In the genomic region with DNA sequence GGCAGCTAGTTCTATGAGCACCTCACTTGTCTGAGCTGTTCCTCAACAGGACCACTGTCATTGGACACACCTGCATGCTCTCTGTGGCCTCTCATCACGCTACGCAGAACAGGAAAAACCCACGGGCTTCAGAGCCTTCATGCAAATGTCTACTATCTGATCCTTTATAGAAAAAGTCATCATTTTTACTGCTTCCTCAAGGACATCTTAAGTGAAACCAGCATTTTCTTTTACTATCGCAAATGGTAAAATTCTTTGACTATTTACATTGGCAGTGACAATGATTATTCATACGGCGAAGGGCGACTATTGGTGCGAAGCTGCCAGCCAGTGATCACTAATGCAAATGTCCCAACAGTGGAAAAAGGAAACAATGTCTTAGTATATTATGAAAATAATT, we compare ENCODE assay signal across 17 cellular contexts.
DNase-seq lines count a peak whose midpoint lies in the region; ATAC-seq and TF ChIP-seq lines count a peak whose summit lies in the region.
"Had no signal": no experiment of that assay in that cellular context is flagged by ENCODE, and none has a peak within 500 bp of the region (broad histone marks: within the 10 kb centered on the region; RNA-seq: fewer than 3 reads in every experiment).

No MANE protein-coding gene starts in this region.

- no peaks in the 10 kb centered on the region for H3K36me3 ChIP-seq in Caco-2 (ENCODE audit: control insufficient read depth, insufficient read depth, low read length)
- H3K36me3 ChIP-seq: prostate gland had no signal

- H3K27me3 ChIP-seq in Caco-2 (replicated peaks; ENCODE audit: control insufficient read depth, insufficient read depth, low read length), result no peaks in the 10 kb centered on the region
- H3K27me3 ChIP-seq: suprapubic skin had no signal

- H3K27me3 Mint-ChIP-seq in Caco-2 (ENCODE audit: insufficient read depth, unreplicated experiment), result no peaks in the 10 kb centered on the region
- H3K27me3 Mint-ChIP-seq in type B pancreatic cell, result no peaks in the 10 kb centered on the region
- H3K27me3 Mint-ChIP-seq in nephron progenitor cell (ENCODE audit: low read depth, poor library complexity), result no peaks in the 10 kb centered on the region

- TF ChIP-seq CTCF in GM10248 (IDR thresholded peaks at IDR 0.05; ENCODE audit: control extremely low read depth, extremely low read depth, low read depth, missing control alignments) (no peak), fibroblast of the aortic adventitia (IDR thresholded peaks at IDR 0.05; ENCODE audit: insufficient read depth, low read length) (no peak), Caco-2 (IDR thresholded peaks at IDR 0.05; ENCODE audit: insufficient read depth in 1 of 2, low read depth in 1 of 2, low read length in 1 of 2, severe bottlenecking in 1 of 2, unreplicated experiment in 1 of 2) (no peak), type B pancreatic cell (conservative IDR thresholded peaks at IDR 0.05) (no peak), nephron progenitor cell (IDR thresholded peaks at IDR 0.05) (no peak)

- CTCF ChIA-PET in GM10248 (lab: Yijun Ruan, JAX) (interaction anchor here (1.3 to 8.7 kb wide), 6 partner anchors 12 to 196 kb away, joined by 3 to 124 read pairs (median 16); no protein-coding TSS in a partner anchor), Caco-2 (lab: Charles Lee) (no interaction called here)

- H3K36me3 Mint-ChIP-seq in Caco-2 (ENCODE audit: insufficient read depth, unreplicated experiment) (peaks cover 24% of the 10 kb centered on the region), type B pancreatic cell (peaks cover 19% of the 10 kb centered on the region), nephron progenitor cell (ENCODE audit: low read depth) (peaks cover 40% of the 10 kb centered on the region)

- H3K9me3 Mint-ChIP-seq in Caco-2 (ENCODE audit: unreplicated experiment) (no peaks in the 10 kb centered on the region), type B pancreatic cell (no peaks in the 10 kb centered on the region), nephron progenitor cell (no peaks in the 10 kb centered on the region)
- H3K9me3 Mint-ChIP-seq: activated naive CD4-positive, alpha-beta T cell treated with anti-CD3 and anti-CD28 coated beads, Interleukin-2, amount 50 U/mL, for 72 hours had no signal

- H3K4me3 Mint-ChIP-seq in Caco-2 (ENCODE audit: unreplicated experiment), result no peak overlapping the region
- no peak overlapping the region for H3K4me3 Mint-ChIP-seq in type B pancreatic cell
- H3K4me3 Mint-ChIP-seq in nephron progenitor cell, result no peak overlapping the region

- ATAC-seq in GM21360 (IDR thresholded peaks at IDR 0.05; ENCODE audit: unreplicated experiment) (peak; percentile 57), HG03469 (IDR thresholded peaks at IDR 0.05; ENCODE audit: unreplicated experiment) (peak; percentile 83), GM21423 (IDR thresholded peaks at IDR 0.05; ENCODE audit: unreplicated experiment) (no peak)
- ATAC-seq: activated naive CD4-positive, alpha-beta T cell treated with anti-CD3 and anti-CD28 coated beads, Interleukin-2, amount 50 U/mL, for 72 hours; HCT116; left cardiac atrium had no signal

- H3K4me1 Mint-ChIP-seq in Caco-2 (ENCODE audit: low read depth, unreplicated experiment), result no peaks in the 10 kb centered on the region
- no peaks in the 10 kb centered on the region for H3K4me1 Mint-ChIP-seq in type B pancreatic cell (ENCODE audit: unreplicated experiment)
- peaks cover 8% of the 10 kb centered on the region for H3K4me1 Mint-ChIP-seq in nephron progenitor cell

- H3K4me3 ChIP-seq in fibroblast of the aortic adventitia (ENCODE audit: low read depth, low read length) (no peak overlapping the region), Caco-2 (ENCODE audit: low read depth, low read length) (no peak overlapping the region)
- H3K4me3 ChIP-seq: prostate gland, suprapubic skin had no signal

- peak; percentile 45 for DNase-seq in GM10248 (ENCODE audit: extremely low spot score)
- DNase-seq in fibroblast of the aortic adventitia (ENCODE audit: low read depth), result peak; percentile 87
- DNase-seq in Caco-2, result no peak
- no peak for DNase-seq in type B pancreatic cell (ENCODE audit: extremely low spot score, unreplicated experiment)
- DNase-seq in nephron progenitor cell, result no peak
- DNase-seq: activated CD8-positive, alpha-beta memory T cell treated with anti-CD3 and anti-CD28 coated beads, Interleukin-2, amount 50 U/mL, for 4 hours; caudate nucleus; left cardiac atrium; NCI-H2227 treated with DMSO at 0.1 percent for 48 hours; WERI-Rb-1 had no signal

- no TSS peak for BruUV-seq in Caco-2 (replicated peaks; lab: Mats Ljungman, UMichigan)

- intact Hi-C loops in Caco-2 (cut with micrococcal nuclease; ENCODE audit: unreplicated experiment), result no loop called here

- H3K9me3 ChIP-seq in Caco-2, result no peaks in the 10 kb centered on the region
- H3K9me3 ChIP-seq: prostate gland, suprapubic skin had no signal

- POLR2A ChIA-PET in GM10248 (lab: Yijun Ruan, JAX), result no interaction called here
- POLR2A ChIA-PET in Caco-2 (lab: Charles Lee), result no interaction called here

- H3K27ac Mint-ChIP-seq in Caco-2 (ENCODE audit: unreplicated experiment), result no peak overlapping the region
- H3K27ac Mint-ChIP-seq in type B pancreatic cell, result no peak overlapping the region
- no peak overlapping the region for H3K27ac Mint-ChIP-seq in nephron progenitor cell

- no peaks in the 10 kb centered on the region for H3K4me1 ChIP-seq in Caco-2
- H3K4me1 ChIP-seq: prostate gland, suprapubic skin had no signal

Comparison
In these comparisons a context has a peak if more than half of its experiments do, and no peak if none do; other contexts are left out.
1. DNase-seq: peak in GM10248 (single experiment) and fibroblast of the aortic adventitia (single experiment); none in Caco-2 (0 of 2), type B pancreatic cell (single experiment) and nephron progenitor cell (single experiment).